8 cellular contexts compared by ENCODE assay signal in the genomic region with DNA sequence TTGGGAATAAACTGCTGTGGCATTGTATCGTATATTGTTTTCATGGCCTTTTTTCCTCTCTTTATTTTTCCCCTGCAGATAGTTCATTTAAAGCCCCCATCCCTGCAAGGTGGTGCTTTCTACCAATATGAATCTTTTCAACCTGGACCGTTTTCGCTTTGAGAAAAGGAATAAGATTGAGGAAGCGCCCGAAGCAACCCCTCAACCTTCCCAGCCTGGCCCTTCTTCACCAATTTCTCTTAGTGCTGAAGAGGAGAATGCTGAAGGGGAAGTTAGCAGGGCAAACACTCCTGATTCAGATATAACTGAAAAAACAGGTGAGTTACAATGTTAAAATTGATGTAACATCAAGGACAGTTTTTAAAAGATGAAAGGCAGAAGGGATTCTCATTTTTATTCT. TPM values are rescaled to one million over a fixed set of nuclear protein-coding genes. Genes with fewer than 3 reads are reported as not detected.
DNase-seq lines count a peak whose midpoint lies in the region; TF ChIP-seq lines count a peak whose summit lies in the region.

No MANE protein-coding gene starts in this region.

- H2AFZ ChIP-seq in Karpas-422 (ENCODE audit: low read length) = no peak overlapping the region; the same call in 1 of the 2 replicates

- H3K9me3 ChIP-seq in BE2C = no peaks in the 10 kb centered on the region
- no peaks in the 10 kb centered on the region for H3K9me3 ChIP-seq in Karpas-422 (ENCODE audit: low read length)
- H3K9me3 ChIP-seq in mucosa of stomach (ENCODE audit: control insufficient read depth, low read length) = no peaks in the 10 kb centered on the region

- H3K27me3 ChIP-seq in BE2C (no peaks in the 10 kb centered on the region), Karpas-422 (ENCODE audit: low read length) (no peaks in the 10 kb centered on the region), mucosa of stomach (ENCODE audit: control insufficient read depth, insufficient read depth, low read length) (no peaks in the 10 kb centered on the region)

- H3K36me3 ChIP-seq in BE2C = peaks cover 45% of the 10 kb centered on the region
- peaks cover 32% of the 10 kb centered on the region for H3K36me3 ChIP-seq in Karpas-422 (ENCODE audit: insufficient read depth, low read length)
- H3K36me3 ChIP-seq in mucosa of stomach (ENCODE audit: control insufficient read depth, insufficient read depth, low read length) = no peaks in the 10 kb centered on the region

- H3K9ac ChIP-seq in Karpas-422 (ENCODE audit: low read length) (peak overlapping the region; percentile 85), mucosa of stomach (ENCODE audit: low read length) (peak overlapping the region; percentile 80)

- H3K4me2 ChIP-seq in Karpas-422 (ENCODE audit: low read depth, low read length, poor library complexity, severe bottlenecking) = peak overlapping the region; percentile 77

- H3K4me1 ChIP-seq in BE2C (peaks cover 6% of the 10 kb centered on the region; the same call in 1 of the 2 replicates), Karpas-422 (ENCODE audit: low read length) (peaks cover 29% of the 10 kb centered on the region), mucosa of stomach (ENCODE audit: control insufficient read depth, insufficient read depth, low read length) (peaks cover 8% of the 10 kb centered on the region)

- TF ChIP-seq CTCF in BE2C (IDR thresholded peaks at IDR 0.05; ENCODE audit: low read depth, low read length) (no peak), cardiac fibroblast (IDR thresholded peaks at IDR 0.05; ENCODE audit: low read depth, low read length) (no peak)

- no peaks in the 10 kb centered on the region for H3K9me2 ChIP-seq in Karpas-422 (replicated peaks; ENCODE audit: insufficient read depth, low read length)

- no peaks in the 10 kb centered on the region for H4K20me1 ChIP-seq in Karpas-422 (ENCODE audit: insufficient read depth, low read depth, low read length)

- H3K27ac ChIP-seq in Karpas-422 (ENCODE audit: low read length) = peak overlapping the region; percentile 65

- H3K4me3 ChIP-seq in BE2C (ENCODE audit: low read depth, low read length) (peak overlapping the region; percentile 83), Karpas-422 (ENCODE audit: low read length) (peak overlapping the region; percentile 80), cardiac fibroblast (replicated peaks in 1 of 2; ENCODE audit: low read depth in 2 of 2, low read length in 2 of 2) (peak overlapping the region; percentile 77 to 87), mucosa of stomach (ENCODE audit: low read length) (peak overlapping the region; percentile 94)

- peaks cover 46% of the 10 kb centered on the region for H3K79me2 ChIP-seq in Karpas-422 (ENCODE audit: low read length)

- DNase-seq in BE2C = no peak
- peak; percentile 53 for DNase-seq in Karpas-422
- DNase-seq in cardiac fibroblast (ENCODE audit: low read depth in 2 of 2) = peak in 1 of 2 donors; percentile 4
- DNase-seq in DMS79 (lab: John Stamatoyannopoulos, UW) = no peak
- DNase-seq in RKO (ENCODE audit: low spot score) = no peak
- DNase-seq in kidney glomerular epithelial cell (lab: John Stamatoyannopoulos, UW) = no peak
- no peak for DNase-seq in NCI-H146 (lab: John Stamatoyannopoulos, UW)

RNA-seq across cellular contexts. Expression of a gene that starts 0.6 kb away (rescaled TPM):
- polyA plus RNA-seq in BE2C (2012; ENCODE audit: insufficient read depth, insufficient read length, low read depth) = 17.1 TPM
- total RNA-seq in Karpas-422 (2014; rRNA removed; shearing (Covaris generic); ENCODE audit: low replicate concordance) = 44.6 and 76.7 TPM in 2 replicates
